Comparison of ENCODE assay signal across 21 cellular contexts in genomic region chr17:44777394-44778348, GRCh38. TPM values are rescaled to one million over a fixed set of nuclear protein-coding genes. Genes with fewer than 3 reads are reported as not detected.
DNase-seq lines count a peak whose midpoint lies in the region; ATAC-seq, FAIRE-seq and TF ChIP-seq lines count a peak whose summit lies in the region.
"Had no signal": no experiment of that assay in that cellular context is flagged by ENCODE, and none has a peak within 500 bp of the region (broad histone marks: within the 10 kb centered on the region; RNA-seq: fewer than 3 reads in every experiment).

No MANE protein-coding gene starts in this region.

- DNase-seq in SK-N-SH (peak; percentile 4), H7 (peak; percentile 38), K562 (ENCODE audit: extremely low read depth in 1 of 4, low spot score in 3 of 4) (no peak), KG1 (lab: John Stamatoyannopoulos, UW) (no peak), mesenteric fat pad (ENCODE audit: low spot score) (no peak)
- DNase-seq: 8988T; activated CD8-positive, alpha-beta memory T cell treated with anti-CD3 and anti-CD28 coated beads, Interleukin-2, amount 10 ng/mL, durations not matched to agents 7 days and 5 days; activated naive CD8-positive, alpha-beta T cell treated with anti-CD3 and anti-CD28 coated beads for 36 hours; NCI-H1417 treated with DMSO at 0.1 percent for 48 hours; NCI-H510A; occipital lobe; substantia nigra had no signal

- H3K4me1 ChIP-seq in SK-N-SH (ENCODE audit: control insufficient read depth in 1 of 2, insufficient read depth in 2 of 2, low read depth in 1 of 2, low read length in 1 of 2) (peaks cover 0 to 31% of the 10 kb centered on the region in 2 experiments; a peak in 1 of 4 replicates), K562 (replicated peaks in 1 of 2; ENCODE audit: control insufficient read depth in 2 of 2, insufficient read depth in 2 of 2, low read length in 2 of 2) (peaks cover 10 to 63% of the 10 kb centered on the region in 2 experiments; a peak in 4 of 5 replicates)

- H3K27me3 ChIP-seq in SK-N-SH (ENCODE audit: insufficient read depth) (no peaks in the 10 kb centered on the region), H7 (ENCODE audit: control insufficient read depth, insufficient read depth, low read length) (peaks cover 18% of the 10 kb centered on the region), K562 (ENCODE audit: control insufficient read depth in 2 of 2, insufficient read depth in 2 of 2, low read length in 2 of 2) (peaks cover 8 to 40% of the 10 kb centered on the region in 2 experiments; a peak in 4 of 5 replicates)
- H3K27me3 ChIP-seq: vagina had no signal

- H3K4me1 Mint-ChIP-seq in nephron = peaks cover 10% of the 10 kb centered on the region

- H3K4me3 Mint-ChIP-seq in nephron = peak overlapping the region; percentile 19 to 66 (median 64)
- H3K4me3 Mint-ChIP-seq: activated CD8-positive, alpha-beta memory T cell treated with anti-CD3 and anti-CD28 coated beads, Interleukin-2, amount 10 ng/mL, durations not matched to agents 7 days and 5 days; activated naive CD8-positive, alpha-beta T cell treated with anti-CD3 and anti-CD28 coated beads for 36 hours had no signal

- H3K4me2 ChIP-seq in SK-N-SH (no peak overlapping the region), K562 (ENCODE audit: insufficient read depth, low read length) (no peak overlapping the region)

- BruUV-seq in K562 (replicated peaks; lab: Mats Ljungman, UMichigan) = no TSS peak

- FAIRE-seq in K562 (lab: Jason Lieb, UNC) = no peak
- FAIRE-seq: colon, endothelial cell of umbilical vein, H54 had no signal

- WGBS in SK-N-SH (ENCODE audit: low lambda C conversion rate) = 84% methylated on average over 13 of the region's 20 CpGs
- WGBS in K562 (ENCODE audit: insufficient coverage, low coverage, missing lambda C conversion rate) = 17% methylated on average over 18 of the region's 20 CpGs

- POLR2A ChIA-PET in SK-N-SH (lab: Yijun Ruan, JAX) = interaction anchor here (1.0 kb wide), 1 partner anchor 101 kb away, joined by 3 read pairs; no protein-coding TSS in a partner anchor
- POLR2A ChIA-PET in K562 (lab: Yijun Ruan, JAX) = interaction anchor here (0.6 to 0.9 kb wide), 5 partner anchors 18 to 341 kb away, joined by 3 read pairs; no protein-coding TSS in a partner anchor

- H2AFZ ChIP-seq in SK-N-SH (ENCODE audit: low read depth) (no peak overlapping the region), K562 (ENCODE audit: low read depth, low read length) (no peak overlapping the region)

- H3K9ac ChIP-seq in SK-N-SH (no peak overlapping the region), K562 (ENCODE audit: insufficient read depth in 1 of 2, low read depth in 2 of 2, low read length in 2 of 2) (peak overlapping the region in 1 of 2 experiments; percentile 37; a peak in 2 of 4 replicates)

- H3K36me3 ChIP-seq in SK-N-SH (replicated peaks in 1 of 2; ENCODE audit: control insufficient read depth in 1 of 2, insufficient read depth in 2 of 2, low read length in 1 of 2) (no peaks in the 10 kb centered on the region), H7 (replicated peaks; ENCODE audit: control insufficient read depth, insufficient read depth, low read length) (no peaks in the 10 kb centered on the region), K562 (ENCODE audit: control insufficient read depth, insufficient read depth, low read length) (no peaks in the 10 kb centered on the region)
- H3K36me3 ChIP-seq: vagina had no signal

- H3K27me3 Mint-ChIP-seq in nephron (ENCODE audit: low read depth) = peaks cover 18% of the 10 kb centered on the region

- no peak for TF ChIP-seq CTCF in SK-N-SH (IDR thresholded peaks at IDR 0.05)
- no peak for TF ChIP-seq CTCF in K562 (IDR thresholded peaks at IDR 0.05 in 2 of 3, conservative IDR thresholded peaks at IDR 0.05 in 1 of 3; ENCODE audit: insufficient read depth in 2 of 3, low read depth in 1 of 3, low read length in 3 of 3)
- TF ChIP-seq CTCF in nephron (IDR thresholded peaks at IDR 0.05; ENCODE audit: unreplicated experiment in 3 of 3) = no peak

- H3K9me3 Mint-ChIP-seq in nephron = no peaks in the 10 kb centered on the region
- H3K9me3 Mint-ChIP-seq: activated naive CD8-positive, alpha-beta T cell treated with anti-CD3 and anti-CD28 coated beads for 36 hours had no signal

- in situ Hi-C loops in K562 (cut with MboI) = loop anchor here (10.0 kb wide), 1 partner anchor 237 kb away; no protein-coding TSS in a partner anchor

- H3K4me3 ChIP-seq in SK-N-SH (ENCODE audit: low read depth in 2 of 2, low read length in 1 of 2) = no peak overlapping the region
- H3K4me3 ChIP-seq in H7 (ENCODE audit: insufficient read depth, low read depth, low read length) = no peak overlapping the region
- no peak overlapping the region for H3K4me3 ChIP-seq in K562
- H3K4me3 ChIP-seq: mucosa of descending colon, vagina had no signal

- no peak overlapping the region for H3K27ac ChIP-seq in SK-N-SH (ENCODE audit: low read depth in 2 of 2, low read length in 1 of 2)
- H3K27ac ChIP-seq in K562 (ENCODE audit: extremely low read depth, low read depth, low read length) = no peak overlapping the region

- H3K9me3 ChIP-seq in SK-N-SH = no peaks in the 10 kb centered on the region
- no peaks in the 10 kb centered on the region for H3K9me3 ChIP-seq in K562 (replicated peaks; ENCODE audit: control insufficient read depth, insufficient read depth, low read depth, low read length)
- H3K9me3 ChIP-seq: mucosa of descending colon, vagina had no signal

- no peaks in the 10 kb centered on the region for H3K9me2 ChIP-seq in SK-N-SH

- ATAC-seq in SK-N-SH treated with all-trans-retinoic acid at 6 μM for 48 hours (no peak), K562 (no peak), GM18907 (IDR thresholded peaks at IDR 0.05; ENCODE audit: unreplicated experiment) (no peak)
- ATAC-seq: activated CD8-positive, alpha-beta memory T cell treated with anti-CD3 and anti-CD28 coated beads, Interleukin-2, amount 10 ng/mL, durations not matched to agents 7 days and 5 days; left lobe of liver; mucosa of descending colon had no signal

- no peak overlapping the region for H3K27ac Mint-ChIP-seq in nephron
- H3K27ac Mint-ChIP-seq: activated CD8-positive, alpha-beta memory T cell treated with anti-CD3 and anti-CD28 coated beads, Interleukin-2, amount 10 ng/mL, durations not matched to agents 7 days and 5 days; activated naive CD8-positive, alpha-beta T cell treated with anti-CD3 and anti-CD28 coated beads for 36 hours had no signal

- no peak for TF ChIP-seq POLR2A in K562 (conservative IDR thresholded peaks at IDR 0.05)

- no peak for TF ChIP-seq EP300 in SK-N-SH (IDR thresholded peaks at IDR 0.05; ENCODE audit: borderline replicate concordance in 1 of 2, low read depth in 1 of 2, low read length in 1 of 2)
- no peak for TF ChIP-seq EP300 in K562 (IDR thresholded peaks at IDR 0.05; ENCODE audit: low read length)

- no peaks in the 10 kb centered on the region for H3K9me1 ChIP-seq in K562 (ENCODE audit: control insufficient read depth, insufficient read depth, low read length)

- H3K79me2 ChIP-seq in SK-N-SH (ENCODE audit: insufficient read depth) (no peaks in the 10 kb centered on the region), K562 (ENCODE audit: control insufficient read depth, insufficient read depth, low read length) (no peaks in the 10 kb centered on the region)

- no peaks in the 10 kb centered on the region for H3F3A ChIP-seq in SK-N-SH (replicated peaks; ENCODE audit: insufficient read depth)

- TF ChIP-seq RAD21 in SK-N-SH (IDR thresholded peaks at IDR 0.05; ENCODE audit: low read length) (no peak), K562 (CRISPR knock-in tag; conservative IDR thresholded peaks at IDR 0.05 in 1 of 2, IDR thresholded peaks at IDR 0.05 in 1 of 2) (no peak)

- intact Hi-C loops in K562 (cut with micrococcal nuclease) = loop anchor here (5.0 to 10.0 kb wide), 4 partner anchors 65 to 355 kb away; partner anchors contain the start of gene PLCD3

- H3K36me3 Mint-ChIP-seq in nephron (ENCODE audit: low read depth) = no peaks in the 10 kb centered on the region
- H3K36me3 Mint-ChIP-seq: activated CD8-positive, alpha-beta memory T cell treated with anti-CD3 and anti-CD28 coated beads, Interleukin-2, amount 10 ng/mL, durations not matched to agents 7 days and 5 days; activated naive CD8-positive, alpha-beta T cell treated with anti-CD3 and anti-CD28 coated beads for 36 hours had no signal

- CTCF ChIA-PET in SK-N-SH (lab: Yijun Ruan, JAX) = interaction anchor here (0.6 to 17.7 kb wide), 26 partner anchors 8 to 357 kb away, joined by 3 to 420 read pairs (median 11); partner anchors contain the start of genes EFTUD2, GJC1 and HIGD1B
- CTCF ChIA-PET in K562 (lab: Yijun Ruan, JAX; ENCODE audit: low intra/inter-chr PET ratio) = interaction anchor here (1.5 to 3.8 kb wide), 3 partner anchors 54 to 321 kb away, joined by 4 to 38 read pairs (median 8); no protein-coding TSS in a partner anchor

- no peaks in the 10 kb centered on the region for H4K20me1 ChIP-seq in SK-N-SH (ENCODE audit: insufficient read depth)
- H4K20me1 ChIP-seq in K562 (replicated peaks; ENCODE audit: control insufficient read depth, insufficient read depth, low read length) = peaks cover 5% of the 10 kb centered on the region

RNA-seq across cellular contexts. Expression of gene ADAM11, which starts 18.9 kb away (rescaled TPM):
- polyA plus RNA-seq in SK-N-SH (2012; rRNA removed) (1.8 and 2.5 TPM in 2 replicates), K562 (2011; rRNA removed) (0.15 and 0.23 TPM in 2 replicates), K562 (2014; fragmentation: Illumina TruSeq; extraction: Trizol) (0.08 and 0.10 TPM in 2 replicates), K562 (2014; fragmentation: Nextera tagmentation; extraction: Ambion mirVana) (under 1 TPM in 1 of 2 experiments, not detected in 1; 0.01 TPM), K562 (2014; rRNA removed) (0.17 and 0.84 TPM in 2 replicates)
- 1.2 and 1.3 TPM in 2 replicates for polyA plus RNA-seq in SK-N-SH (2012; cell fraction: cytosol; rRNA removed)
- 6.0 and 9.8 TPM in 2 replicates for polyA plus RNA-seq in SK-N-SH (2012; cell fraction: nucleus; rRNA removed)
- total RNA-seq in H7 (2014; rRNA removed; shearing (Covaris generic)) = 0.45 and 1.2 TPM in 2 replicates
- total RNA-seq in K562 (2011; cell fraction: chromatin; rRNA removed; ENCODE audit: low replicate concordance) = 1.0 and 1.4 TPM in 2 replicates
- total RNA-seq in K562 (2011; cell fraction: nucleolus; rRNA removed) = 1.6 and 2.0 TPM in 2 replicates
- total RNA-seq in K562 (2011; cell fraction: nucleoplasm; rRNA removed) = 0.22 and 0.76 TPM in 2 replicates
- total RNA-seq in K562 (2014; rRNA removed) (0.14 and 0.41 TPM in 2 replicates), K562 (2014; rRNA removed; fragmentation: Illumina TruSeq; extraction: Trizol) (not detected in 2 replicates), K562 (2015; rRNA removed; fragmentation: Illumina TruSeq; extraction: Trizol) (0.04 TPM in 2 replicates), K562 (2021) (0.18 and 0.31 TPM in 2 replicates), mesenteric fat pad (0.67 TPM)
- 0.13 and 0.16 TPM in 2 replicates for polyA plus RNA-seq in K562 (2011; cell fraction: cytosol; rRNA removed)
- 1.7 and 1.8 TPM in 2 replicates for polyA plus RNA-seq in K562 (2011; cell fraction: nucleus; rRNA removed)
- 0.22 and 0.30 TPM in 2 replicates for polyA plus RNA-seq in K562 (2012)
- 0.06 and 0.39 TPM in 2 replicates for polyA minus RNA-seq in K562 (2011; rRNA and poly(A)+ RNA removed)
- not detected in 2 replicates for polyA minus RNA-seq in K562 (2011; cell fraction: cytosol; rRNA and poly(A)+ RNA removed)
- 0.27 and 0.44 TPM in 2 replicates for polyA minus RNA-seq in K562 (2011; cell fraction: nucleus; rRNA and poly(A)+ RNA removed)

RNA-seq across cellular contexts. Expression of gene GJC1, which starts 52.4 kb away (rescaled TPM):
- 15.2 and 15.6 TPM in 2 replicates for polyA plus RNA-seq in SK-N-SH (2012; rRNA removed)
- polyA plus RNA-seq in SK-N-SH (2012; cell fraction: cytosol; rRNA removed) = 15.7 and 16.6 TPM in 2 replicates
- 8.5 and 13.7 TPM in 2 replicates for polyA plus RNA-seq in SK-N-SH (2012; cell fraction: nucleus; rRNA removed)
- 23.1 and 32.7 TPM in 2 replicates for total RNA-seq in H7 (2014; rRNA removed; shearing (Covaris generic))
- total RNA-seq in K562 (2011; cell fraction: chromatin; rRNA removed; ENCODE audit: low replicate concordance) = 1.8 and 2.2 TPM in 2 replicates
- total RNA-seq in K562 (2011; cell fraction: nucleolus; rRNA removed) = 0.67 and 0.79 TPM in 2 replicates
- 1.0 and 3.1 TPM in 2 replicates for total RNA-seq in K562 (2011; cell fraction: nucleoplasm; rRNA removed)
- 0.05 and 0.61 TPM in 2 replicates for total RNA-seq in K562 (2014; rRNA removed)
- 0.15 and 0.19 TPM in 2 replicates for total RNA-seq in K562 (2014; rRNA removed; fragmentation: Illumina TruSeq; extraction: Trizol)
- 0.04 TPM in 2 replicates for total RNA-seq in K562 (2015; rRNA removed; fragmentation: Illumina TruSeq; extraction: Trizol)
- 0.33 and 0.58 TPM in 2 replicates for total RNA-seq in K562 (2021)
- polyA plus RNA-seq in K562 (2011; rRNA removed) = 0.66 and 1.4 TPM in 2 replicates
- polyA plus RNA-seq in K562 (2011; cell fraction: cytosol; rRNA removed) = 0.62 and 0.97 TPM in 2 replicates
- polyA plus RNA-seq in K562 (2011; cell fraction: nucleus; rRNA removed) = 0.31 and 0.67 TPM in 2 replicates
- polyA plus RNA-seq in K562 (2012) = 0.10 and 0.15 TPM in 2 replicates
- 0.18 and 0.28 TPM in 2 replicates for polyA plus RNA-seq in K562 (2014; fragmentation: Illumina TruSeq; extraction: Trizol)
- under 1 TPM in 1 of 2 experiments, not detected in 1; 0.17 TPM for polyA plus RNA-seq in K562 (2014; fragmentation: Nextera tagmentation; extraction: Ambion mirVana)
- 0.04 and 0.20 TPM in 2 replicates for polyA plus RNA-seq in K562 (2014; rRNA removed)
- 0.54 and 2.7 TPM in 2 replicates for polyA minus RNA-seq in K562 (2011; rRNA and poly(A)+ RNA removed)
- polyA minus RNA-seq in K562 (2011; cell fraction: cytosol; rRNA and poly(A)+ RNA removed) = 0.18 and 0.76 TPM in 2 replicates
- 0.22 and 0.27 TPM in 2 replicates for polyA minus RNA-seq in K562 (2011; cell fraction: nucleus; rRNA and poly(A)+ RNA removed)
- total RNA-seq in mesenteric fat pad = 17.1 TPM

Comparison
In these comparisons a context has a peak if more than half of its experiments do, and no peak if none do; other contexts are left out.
1. DNase-seq: peak in SK-N-SH (single experiment) and H7 (single experiment); none in K562 (0 of 4), KG1 (single experiment) and mesenteric fat pad (single experiment).
2. Of the 27 proteins assayed by ChIP-seq in both K562 and SK-N-SH: peak only in K562: USF1; only in SK-N-SH: none; in both: none; in neither: 26.